Comparison of ENCODE assay signal across 9 cellular contexts in the genomic region with DNA sequence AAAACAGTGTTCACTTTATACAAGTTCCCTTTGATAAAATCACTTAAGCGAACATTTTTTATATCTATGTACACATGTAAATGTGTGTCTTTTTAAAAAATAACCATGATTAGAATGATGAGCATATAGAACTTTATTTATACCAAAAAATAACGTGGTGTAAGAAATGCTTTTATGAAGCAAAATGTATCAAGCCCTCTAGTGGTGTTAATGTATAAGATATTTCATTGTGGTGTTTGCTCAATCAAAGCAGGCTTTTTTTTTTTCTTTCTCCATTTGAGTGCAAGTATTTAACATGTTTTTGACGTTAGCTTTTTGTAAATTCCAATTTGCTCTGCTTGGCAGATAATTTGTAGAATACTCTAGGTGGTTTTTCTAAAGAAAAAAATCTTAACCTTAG.
DNase-seq lines count a peak whose midpoint lies in the region; ATAC-seq, FAIRE-seq and TF ChIP-seq lines count a peak whose summit lies in the region.
"Had no signal": no experiment of that assay in that cellular context is flagged by ENCODE, and none has a peak within 500 bp of the region (broad histone marks: within the 10 kb centered on the region; RNA-seq: fewer than 3 reads in every experiment).

No MANE protein-coding gene starts in this region.

- DNase-seq in MM.1S (peak; percentile 17), adipocyte (ENCODE audit: low read depth) (peak; percentile 70), neural crest cell (ENCODE audit: low read depth, low spot score) (no peak), H54 (ENCODE audit: insufficient read length, low spot score) (no peak), uterus (no peak)
- DNase-seq: erythroblast had no signal

- H3K9me3 ChIP-seq in MM.1S (replicated peaks; ENCODE audit: insufficient read depth, low read length) (no peaks in the 10 kb centered on the region), adipocyte (ENCODE audit: control insufficient read depth, low read length) (no peaks in the 10 kb centered on the region), uterus (no peaks in the 10 kb centered on the region)

- no peak overlapping the region for H3K4me2 ChIP-seq in MM.1S (ENCODE audit: low read depth, low read length)

- no peaks in the 10 kb centered on the region for H3K9me3 Mint-ChIP-seq in neural crest cell

- intact Hi-C loops in uterus (cut with DNase I; ENCODE audit: low total_unique reads) = no loop called here

- H3K9me2 ChIP-seq in MM.1S (replicated peaks; ENCODE audit: insufficient read depth, low read length) = no peaks in the 10 kb centered on the region

- H3K27me3 Mint-ChIP-seq in neural crest cell (ENCODE audit: low read depth) = no peaks in the 10 kb centered on the region

- H3K27ac ChIP-seq in MM.1S (ENCODE audit: low read length) (no peak overlapping the region), uterus (no peak overlapping the region)

- no peak overlapping the region for H3K4me3 ChIP-seq in MM.1S (ENCODE audit: low read length)
- H3K4me3 ChIP-seq in adipocyte (ENCODE audit: low read length) = no peak overlapping the region
- H3K4me3 ChIP-seq in uterus = no peak overlapping the region

- H3K36me3 ChIP-seq in MM.1S (replicated peaks; ENCODE audit: insufficient read depth, low read length) = no peaks in the 10 kb centered on the region
- H3K36me3 ChIP-seq in adipocyte (ENCODE audit: control insufficient read depth, insufficient read depth, low read length, severe bottlenecking) = no peaks in the 10 kb centered on the region
- H3K36me3 ChIP-seq in uterus = no peaks in the 10 kb centered on the region

- no peak for TF ChIP-seq POLR2A in H54 (IDR thresholded peaks at IDR 0.05; ENCODE audit: low read depth, low read length)
- TF ChIP-seq POLR2A in uterus (IDR thresholded peaks at IDR 0.05) = no peak

- no peak overlapping the region for H3K9ac ChIP-seq in MM.1S (ENCODE audit: low read length)
- H3K9ac ChIP-seq in adipocyte (ENCODE audit: low read length) = no peak overlapping the region

- H3K27ac Mint-ChIP-seq in neural crest cell (ENCODE audit: unreplicated experiment) = no peak overlapping the region

- H2AFZ ChIP-seq in MM.1S (ENCODE audit: low read length) = no peak overlapping the region

- H3F3A ChIP-seq in MM.1S (ENCODE audit: insufficient read depth, low read length) = no peaks in the 10 kb centered on the region

- H3K79me2 ChIP-seq in MM.1S (ENCODE audit: low read length) = no peaks in the 10 kb centered on the region

- peaks cover 7% of the 10 kb centered on the region; the same call in 1 of the 2 replicates for H3K4me1 ChIP-seq in MM.1S (ENCODE audit: low read length)
- no peaks in the 10 kb centered on the region for H3K4me1 ChIP-seq in adipocyte (ENCODE audit: control insufficient read depth, insufficient read depth, low read length)
- H3K4me1 ChIP-seq in uterus = no peaks in the 10 kb centered on the region

- H3K27me3 ChIP-seq in MM.1S (replicated peaks; ENCODE audit: insufficient read depth, low read length) (no peaks in the 10 kb centered on the region), adipocyte (replicated peaks; ENCODE audit: control insufficient read depth, insufficient read depth, low read length) (no peaks in the 10 kb centered on the region), uterus (no peaks in the 10 kb centered on the region)

- TF ChIP-seq CTCF in GM12872 (IDR thresholded peaks at IDR 0.05; ENCODE audit: insufficient read depth, low read depth, low read length) (peak; percentile 38; the same call in 1 of the 3 replicates), MM.1S (IDR thresholded peaks at IDR 0.05; ENCODE audit: low read length) (peak; percentile 54), neural crest cell (conservative IDR thresholded peaks at IDR 0.05) (peak; percentile 77), uterus (IDR thresholded peaks at IDR 0.05) (no peak)

- no peak for FAIRE-seq in H54 (lab: Jason Lieb, UNC)

- no peaks in the 10 kb centered on the region for H4K20me1 ChIP-seq in MM.1S (ENCODE audit: insufficient read depth, low read length)

- no peaks in the 10 kb centered on the region for H3K36me3 Mint-ChIP-seq in neural crest cell (ENCODE audit: low read depth)

- H3K4me3 Mint-ChIP-seq in neural crest cell = no peak overlapping the region

- ATAC-seq in HG03135 (IDR thresholded peaks at IDR 0.05; ENCODE audit: unreplicated experiment) (no peak), HG03196 (IDR thresholded peaks at IDR 0.05; ENCODE audit: unreplicated experiment) (no peak)

- no peaks in the 10 kb centered on the region for H3K4me1 Mint-ChIP-seq in neural crest cell

Comparison
In these comparisons a context has a peak if more than half of its experiments do, and no peak if none do; other contexts are left out.
1. CTCF ChIP-seq: peak in GM12872 (single experiment), MM.1S (single experiment) and neural crest cell (single experiment); none in uterus (0 of 4).
2. DNase-seq: peak in MM.1S (single experiment) and adipocyte (single experiment); none in neural crest cell (single experiment), H54 (single experiment) and uterus (0 of 2).